ENCODE assay signal across 8 cellular contexts in the genomic region with DNA sequence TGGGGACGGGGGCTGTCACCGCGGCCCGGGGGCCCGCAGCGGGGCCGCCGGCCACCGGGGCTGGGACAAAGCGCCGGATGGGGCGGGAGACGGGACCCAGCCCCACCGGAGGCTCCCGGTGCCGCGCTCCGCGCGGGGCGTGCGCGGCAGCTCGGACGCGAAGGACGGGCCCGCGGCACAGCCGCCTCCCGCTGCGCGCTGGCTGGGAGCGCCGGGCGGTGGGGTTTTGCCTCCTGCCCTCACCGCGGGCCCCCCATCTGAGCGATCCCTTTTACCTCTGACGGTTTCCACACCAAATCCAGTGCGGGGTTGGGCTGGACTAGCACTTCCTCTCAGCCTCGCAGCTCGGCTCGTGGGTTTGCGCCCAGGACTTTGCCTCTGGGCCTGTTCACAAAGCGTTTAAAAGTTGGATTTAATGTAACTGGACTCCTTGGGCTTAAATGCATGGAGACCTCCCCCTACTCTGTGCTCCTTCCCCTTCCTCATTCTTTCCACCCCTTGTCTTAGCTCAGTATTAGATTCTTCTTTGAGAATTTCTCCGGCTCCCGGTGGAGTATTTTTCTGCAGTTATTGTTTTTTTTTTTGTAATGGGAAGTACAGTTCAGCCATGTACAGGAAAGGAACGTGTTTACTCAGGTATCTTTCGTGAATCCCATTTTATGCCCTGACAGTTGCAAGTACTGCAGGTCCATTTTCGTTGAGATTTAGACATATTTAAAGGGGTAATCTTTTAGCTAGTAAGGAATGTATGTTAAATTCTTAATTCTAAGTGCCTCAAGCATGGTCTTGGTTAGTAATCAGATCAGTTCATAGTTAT. TPM values are rescaled to one million over a fixed set of nuclear protein-coding genes. Genes with fewer than 3 reads are reported as not detected.
A peak's percentile ranks its signal among the peaks of the same experiment; 100 is the strongest.
DNase-seq lines count a peak whose midpoint lies in the region; FAIRE-seq and TF ChIP-seq lines count a peak whose summit lies in the region.

No MANE protein-coding gene starts in this region.

- H3K4me1 ChIP-seq in HAP-1 (peaks cover 19% of the 10 kb centered on the region), small intestine (ENCODE audit: control insufficient read depth in 2 of 2, insufficient read depth in 1 of 2, low read depth in 1 of 2, low read length in 1 of 2) (no peaks in the 10 kb centered on the region)

- H3K36me3 ChIP-seq in HAP-1 (replicated peaks) (no peaks in the 10 kb centered on the region), small intestine (ENCODE audit: control insufficient read depth in 2 of 2, insufficient read depth in 2 of 2, low read length in 2 of 2) (no peaks in the 10 kb centered on the region)

- H3K27ac Mint-ChIP-seq in T-helper 1 cell treated with Interleukin-12 subunit alpha and Interleukin-12 subunit beta and Interleukin-4 antibody, amounts not matched to agents 30 μg/mL and 1 μg/mL, for 36 hours, result peak overlapping the region; percentile 57

- in situ Hi-C loops in HAP-1 (cut with MboI; ENCODE audit: low sequenced_read_pairs), result no loop called here

- H3K9me3 ChIP-seq in HAP-1 (no peaks in the 10 kb centered on the region), small intestine (ENCODE audit: control insufficient read depth, low read depth) (no peaks in the 10 kb centered on the region)

- H3K9me3 Mint-ChIP-seq in T-helper 1 cell treated with Interleukin-12 subunit alpha and Interleukin-12 subunit beta and Interleukin-4 antibody, amounts not matched to agents 30 μg/mL and 1 μg/mL, for 36 hours, result no peaks in the 10 kb centered on the region

- H3K27me3 Mint-ChIP-seq in T-helper 1 cell treated with Interleukin-12 subunit alpha and Interleukin-12 subunit beta and Interleukin-4 antibody, amounts not matched to agents 30 μg/mL and 1 μg/mL, for 36 hours (ENCODE audit: low read depth), result peaks cover 65% of the 10 kb centered on the region

- peaks cover 3% of the 10 kb centered on the region for H3K36me3 Mint-ChIP-seq in T-helper 1 cell treated with Interleukin-12 subunit alpha and Interleukin-12 subunit beta and Interleukin-4 antibody, amounts not matched to agents 30 μg/mL and 1 μg/mL, for 36 hours (ENCODE audit: low read depth)

- peaks cover 13% of the 10 kb centered on the region for H3K4me1 Mint-ChIP-seq in T-helper 1 cell treated with Interleukin-12 subunit alpha and Interleukin-12 subunit beta and Interleukin-4 antibody, amounts not matched to agents 30 μg/mL and 1 μg/mL, for 36 hours (ENCODE audit: low read depth)

- DNase-seq in DMS79 treated with DMSO at 0.1 percent for 48 hours (lab: John Stamatoyannopoulos, UW) (peak; percentile 19), DMS79 (lab: John Stamatoyannopoulos, UW) (no peak), HAP-1 (ENCODE audit: low spot score in 2 of 2) (peak; percentile 52 to 73), LoVo (ENCODE audit: low spot score) (peak; percentile 47), cardiac fibroblast (ENCODE audit: low read depth in 2 of 2) (peak; percentile 61 to 62), small intestine (peak; percentile 66)

- H3K4me3 Mint-ChIP-seq in T-helper 1 cell treated with Interleukin-12 subunit alpha and Interleukin-12 subunit beta and Interleukin-4 antibody, amounts not matched to agents 30 μg/mL and 1 μg/mL, for 36 hours, result peak overlapping the region; percentile 86

- H3K27me3 ChIP-seq in HAP-1 (ENCODE audit: low read depth) (no peaks in the 10 kb centered on the region), small intestine (ENCODE audit: control insufficient read depth in 2 of 2, insufficient read depth in 2 of 2, low read length in 2 of 2) (no peaks in the 10 kb centered on the region)

- 0 to 1% (median 1%) methylated on average over 43 to 51 of the region's 51 CpGs for WGBS in small intestine, 3 donors

- peak; percentile 70 for FAIRE-seq in islet of Langerhans (lab: Jason Lieb, UNC)
- no peak for FAIRE-seq in small intestine (lab: Jason Lieb, UNC)

- H3K27ac ChIP-seq in small intestine (ENCODE audit: low read depth in 1 of 2, low read length in 1 of 2), result peak overlapping the region; percentile 88 to 100

- H3K4me3 ChIP-seq in HAP-1 (peak overlapping the region; percentile 51), cardiac fibroblast (replicated peaks in 1 of 2; ENCODE audit: low read depth in 2 of 2, low read length in 2 of 2) (peak overlapping the region; percentile 66 to 71), small intestine (ENCODE audit: low read depth in 1 of 2, low read length in 2 of 2) (peak overlapping the region; percentile 76 to 81)

- TF ChIP-seq CTCF in cardiac fibroblast (IDR thresholded peaks at IDR 0.05; ENCODE audit: low read depth, low read length), result no peak

RNA-seq across cellular contexts. Expression of gene FCHO2, which starts 0.7 kb away (rescaled TPM):
- 10 to 100 TPM; 11.5 to 17.7 (median 14.6) TPM for polyA plus RNA-seq in small intestine
